In the genomic region with DNA sequence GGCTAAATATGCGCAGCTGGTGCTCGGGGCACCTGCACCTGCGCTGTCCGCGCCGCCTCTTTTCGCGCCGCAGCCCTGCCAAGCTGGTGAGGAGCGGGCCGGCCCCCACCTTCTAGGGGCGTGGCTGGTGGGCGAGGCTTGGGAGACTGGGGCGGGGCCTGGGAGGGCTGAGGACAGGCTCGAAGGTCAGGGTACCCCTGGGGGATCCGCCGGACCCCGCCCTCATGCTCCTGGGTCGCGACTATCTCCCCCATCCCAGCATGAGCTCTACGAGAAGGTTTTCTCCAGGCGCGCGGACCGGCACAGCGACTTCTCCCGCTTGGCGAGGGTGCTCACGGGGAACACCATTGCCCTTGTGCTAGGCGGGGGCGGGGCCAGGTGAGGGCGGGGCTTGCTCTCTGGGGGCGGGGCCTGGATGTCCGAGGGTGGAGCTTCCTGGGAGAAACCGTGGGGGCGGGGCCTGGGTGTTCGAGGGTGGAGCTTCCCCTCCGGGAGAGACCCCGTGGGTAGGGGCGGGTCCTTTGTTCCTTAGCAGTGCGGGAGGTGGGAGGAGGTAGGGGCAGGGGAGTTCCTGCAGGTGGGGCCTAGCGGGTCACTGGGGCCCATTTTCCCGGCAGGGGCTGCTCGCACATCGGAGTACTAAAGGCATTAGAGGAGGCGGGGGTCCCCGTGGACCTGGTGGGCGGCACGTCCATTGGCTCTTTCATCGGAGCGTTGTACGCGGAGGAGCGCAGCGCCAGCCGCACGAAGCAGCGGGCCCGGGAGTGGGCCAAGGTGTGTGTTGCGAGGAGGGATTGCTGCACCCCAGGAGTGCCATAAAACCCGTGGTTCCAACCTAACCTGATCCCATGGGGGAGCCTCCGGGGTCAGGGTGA, we compare ENCODE assay signal across 1 cellular context.
TF ChIP-seq lines count a peak whose summit lies in the region.

No MANE protein-coding gene starts in this region.

TF ChIP-seq in endothelial cell of umbilical vein, 7 proteins besides CTCF, POLR2A, EP300 and RAD21:
- TF ChIP-seq MYC (IDR thresholded peaks at IDR 0.05; ENCODE audit: low read depth, low read length) (no peak), GATA2 (IDR thresholded peaks at IDR 0.05; ENCODE audit: insufficient read depth, insufficient read length, low read depth, low read length) (no peak), FOS (IDR thresholded peaks at IDR 0.05; ENCODE audit: borderline replicate concordance, insufficient read depth, low read length) (no peak), JUN (IDR thresholded peaks at IDR 0.05; ENCODE audit: borderline replicate concordance, insufficient read depth, insufficient read length, low read depth) (no peak), MAX (IDR thresholded peaks at IDR 0.05; ENCODE audit: insufficient read depth, insufficient read length) (no peak), POLR2AphosphoS5 (IDR thresholded peaks at IDR 0.05; ENCODE audit: insufficient read depth, low read depth, low read length) (no peak), EZH2 (IDR thresholded peaks at IDR 0.05; ENCODE audit: borderline replicate concordance, low read depth, low read length, severe bottlenecking) (no peak)
TF ChIP-seq in endothelial cell of umbilical vein: peak in this region for 0.
